ENCODE assay signal across 1 cellular context in the genomic region with DNA sequence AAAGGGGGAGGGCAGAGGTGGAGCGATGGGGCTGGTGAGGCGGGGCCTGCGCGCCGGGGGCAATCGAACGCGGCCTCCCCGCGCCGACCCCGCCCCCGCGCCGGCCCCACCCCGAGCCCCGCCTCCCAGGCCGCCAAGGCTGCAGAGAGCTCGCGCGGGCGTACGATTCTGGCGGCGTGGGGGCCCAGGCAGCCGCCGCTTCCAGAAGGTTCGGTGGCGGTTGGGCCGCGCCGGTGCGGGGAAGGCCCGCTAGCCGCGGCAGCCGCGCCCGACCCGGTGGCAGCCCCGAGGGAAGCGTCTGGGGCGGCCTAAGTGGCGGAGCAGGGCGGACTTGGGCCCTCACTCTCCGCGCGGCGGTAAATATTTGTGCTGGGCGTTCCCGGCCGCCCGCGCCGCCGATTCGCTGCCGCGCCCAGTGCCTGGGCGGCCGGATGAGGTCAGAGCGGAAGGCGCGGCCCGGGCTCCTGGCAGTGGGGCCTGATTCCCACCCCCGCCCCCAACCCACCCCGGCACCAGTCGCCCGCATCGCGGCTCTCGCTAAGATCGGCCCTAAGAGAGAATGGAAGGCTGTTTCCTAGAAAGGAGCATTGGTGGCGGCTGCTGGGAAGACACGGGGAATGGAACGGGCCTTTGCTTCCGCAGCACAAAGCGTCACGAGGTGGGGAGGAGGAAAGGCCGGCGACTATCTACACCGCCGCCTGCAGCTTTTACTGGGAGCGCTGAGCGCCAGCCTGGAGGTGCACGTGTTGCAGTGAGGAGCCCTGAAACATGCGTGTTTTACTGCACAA.
A peak's percentile ranks its signal among the peaks of the same experiment; 100 is the strongest.
TF ChIP-seq lines count a peak whose summit lies in the region.

A gene with protein sequence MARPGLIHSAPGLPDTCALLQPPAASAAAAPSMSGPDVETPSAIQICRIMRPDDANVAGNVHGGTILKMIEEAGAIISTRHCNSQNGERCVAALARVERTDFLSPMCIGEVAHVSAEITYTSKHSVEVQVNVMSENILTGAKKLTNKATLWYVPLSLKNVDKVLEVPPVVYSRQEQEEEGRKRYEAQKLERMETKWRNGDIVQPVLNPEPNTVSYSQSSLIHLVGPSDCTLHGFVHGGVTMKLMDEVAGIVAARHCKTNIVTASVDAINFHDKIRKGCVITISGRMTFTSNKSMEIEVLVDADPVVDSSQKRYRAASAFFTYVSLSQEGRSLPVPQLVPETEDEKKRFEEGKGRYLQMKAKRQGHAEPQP (minus strand): TSS at position 368 of the 788 bp plus-strand sequence. CDS start 368 bp downstream, outside the sequence.

TF ChIP-seq in HEK293, 187 proteins besides CTCF, POLR2A, EP300 and RAD21 (continued from another document and continues in another):
- TF ChIP-seq, protein P1, sequence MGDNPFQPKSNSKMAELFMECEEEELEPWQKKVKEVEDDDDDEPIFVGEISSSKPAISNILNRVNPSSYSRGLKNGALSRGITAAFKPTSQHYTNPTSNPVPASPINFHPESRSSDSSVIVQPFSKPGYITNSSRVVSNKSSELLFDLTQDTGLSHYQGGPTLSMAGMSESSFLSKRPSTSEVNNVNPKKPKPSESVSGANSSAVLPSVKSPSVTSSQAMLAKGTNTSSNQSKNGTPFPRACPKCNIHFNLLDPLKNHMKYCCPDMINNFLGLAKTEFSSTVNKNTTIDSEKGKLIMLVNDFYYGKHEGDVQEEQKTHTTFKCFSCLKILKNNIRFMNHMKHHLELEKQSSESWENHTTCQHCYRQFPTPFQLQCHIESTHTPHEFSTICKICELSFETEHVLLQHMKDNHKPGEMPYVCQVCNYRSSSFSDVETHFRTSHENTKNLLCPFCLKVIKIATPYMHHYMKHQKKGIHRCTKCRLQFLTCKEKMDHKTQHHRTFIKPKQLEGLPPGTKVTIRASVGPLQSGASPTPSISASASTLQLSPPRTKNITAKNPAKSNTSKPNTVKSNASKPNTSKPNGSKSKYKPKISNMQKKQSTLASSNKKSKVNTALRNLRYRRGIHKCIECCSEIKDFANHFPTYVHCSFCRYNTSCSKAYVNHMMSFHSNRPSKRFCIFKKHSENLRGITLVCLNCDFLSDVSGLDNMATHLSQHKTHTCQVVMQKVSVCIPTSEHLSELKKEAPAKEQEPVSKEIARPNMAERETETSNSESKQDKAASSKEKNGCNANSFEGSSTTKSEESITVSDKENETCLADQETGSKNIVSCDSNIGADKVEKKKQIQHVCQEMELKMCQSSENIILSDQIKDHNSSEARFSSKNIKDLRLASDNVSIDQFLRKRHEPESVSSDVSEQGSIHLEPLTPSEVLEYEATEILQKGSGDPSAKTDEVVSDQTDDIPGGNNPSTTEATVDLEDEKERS (tag by site-specific recombination; IDR thresholded peaks at IDR 0.05), result no peak
- TF ChIP-seq ZNF302 (tag by site-specific recombination; IDR thresholded peaks at IDR 0.05; ENCODE audit: low read depth) (no peak), ZNF311 (tag by site-specific recombination; IDR thresholded peaks at IDR 0.05; ENCODE audit: borderline replicate concordance) (no peak), ZNF174 (tag by site-specific recombination; IDR thresholded peaks at IDR 0.05) (no peak), ZNF211 (tag by site-specific recombination; IDR thresholded peaks at IDR 0.05; ENCODE audit: low read depth) (no peak), SCRT2 (tag by site-specific recombination; IDR thresholded peaks at IDR 0.05) (peak; percentile 79), OVOL3 (tag by site-specific recombination; IDR thresholded peaks at IDR 0.05) (no peak), ZSCAN23 (tag by site-specific recombination; IDR thresholded peaks at IDR 0.05) (no peak), ZNF10 (tag by site-specific recombination; IDR thresholded peaks at IDR 0.05) (no peak), ZNF248 (tag by site-specific recombination; IDR thresholded peaks at IDR 0.05) (no peak), ZNF354C (tag by site-specific recombination; IDR thresholded peaks at IDR 0.05; ENCODE audit: borderline replicate concordance, low read depth) (no peak), BCL11B (tag by site-specific recombination; IDR thresholded peaks at IDR 0.05; ENCODE audit: low read depth) (no peak), ZNF707 (tag by site-specific recombination; IDR thresholded peaks at IDR 0.05) (no peak), ZNF335 (tag by site-specific recombination; conservative IDR thresholded peaks at IDR 0.05) (peak; percentile 85), ZNF530 (tag by site-specific recombination; IDR thresholded peaks at IDR 0.05; ENCODE audit: low read depth) (no peak), ZNF146 (tag by site-specific recombination; IDR thresholded peaks at IDR 0.05) (no peak), ZNF664 (tag by site-specific recombination; IDR thresholded peaks at IDR 0.05) (no peak), ZNF155 (tag by site-specific recombination; IDR thresholded peaks at IDR 0.05) (no peak), GLI2 (tag by site-specific recombination; IDR thresholded peaks at IDR 0.05; ENCODE audit: borderline replicate concordance, low read depth) (no peak), ZNF274 (IDR thresholded peaks at IDR 0.05; ENCODE audit: low read length) (no peak), ZNF274 (tag by site-specific recombination; IDR thresholded peaks at IDR 0.05; ENCODE audit: borderline replicate concordance) (no peak), ZNF654 (tag by site-specific recombination; IDR thresholded peaks at IDR 0.05; ENCODE audit: low read depth) (no peak), ZNF596 (tag by site-specific recombination; IDR thresholded peaks at IDR 0.05) (no peak), ZNF138 (tag by site-specific recombination; IDR thresholded peaks at IDR 0.05; ENCODE audit: borderline replicate concordance) (no peak), ZNF621 (tag by site-specific recombination; IDR thresholded peaks at IDR 0.05) (no peak), ZNF48 (tag by site-specific recombination; IDR thresholded peaks at IDR 0.05) (no peak), ZNF184 (tag by site-specific recombination; IDR thresholded peaks at IDR 0.05) (no peak), MEIS1 (CRISPR knock-in tag; IDR thresholded peaks at IDR 0.05; ENCODE audit: borderline replicate concordance) (no peak)
- TF ChIP-seq, protein P2, sequence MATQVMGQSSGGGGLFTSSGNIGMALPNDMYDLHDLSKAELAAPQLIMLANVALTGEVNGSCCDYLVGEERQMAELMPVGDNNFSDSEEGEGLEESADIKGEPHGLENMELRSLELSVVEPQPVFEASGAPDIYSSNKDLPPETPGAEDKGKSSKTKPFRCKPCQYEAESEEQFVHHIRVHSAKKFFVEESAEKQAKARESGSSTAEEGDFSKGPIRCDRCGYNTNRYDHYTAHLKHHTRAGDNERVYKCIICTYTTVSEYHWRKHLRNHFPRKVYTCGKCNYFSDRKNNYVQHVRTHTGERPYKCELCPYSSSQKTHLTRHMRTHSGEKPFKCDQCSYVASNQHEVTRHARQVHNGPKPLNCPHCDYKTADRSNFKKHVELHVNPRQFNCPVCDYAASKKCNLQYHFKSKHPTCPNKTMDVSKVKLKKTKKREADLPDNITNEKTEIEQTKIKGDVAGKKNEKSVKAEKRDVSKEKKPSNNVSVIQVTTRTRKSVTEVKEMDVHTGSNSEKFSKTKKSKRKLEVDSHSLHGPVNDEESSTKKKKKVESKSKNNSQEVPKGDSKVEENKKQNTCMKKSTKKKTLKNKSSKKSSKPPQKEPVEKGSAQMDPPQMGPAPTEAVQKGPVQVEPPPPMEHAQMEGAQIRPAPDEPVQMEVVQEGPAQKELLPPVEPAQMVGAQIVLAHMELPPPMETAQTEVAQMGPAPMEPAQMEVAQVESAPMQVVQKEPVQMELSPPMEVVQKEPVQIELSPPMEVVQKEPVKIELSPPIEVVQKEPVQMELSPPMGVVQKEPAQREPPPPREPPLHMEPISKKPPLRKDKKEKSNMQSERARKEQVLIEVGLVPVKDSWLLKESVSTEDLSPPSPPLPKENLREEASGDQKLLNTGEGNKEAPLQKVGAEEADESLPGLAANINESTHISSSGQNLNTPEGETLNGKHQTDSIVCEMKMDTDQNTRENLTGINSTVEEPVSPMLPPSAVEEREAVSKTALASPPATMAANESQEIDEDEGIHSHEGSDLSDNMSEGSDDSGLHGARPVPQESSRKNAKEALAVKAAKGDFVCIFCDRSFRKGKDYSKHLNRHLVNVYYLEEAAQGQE (tag by site-specific recombination; IDR thresholded peaks at IDR 0.05), result no peak
- TF ChIP-seq, protein P3, sequence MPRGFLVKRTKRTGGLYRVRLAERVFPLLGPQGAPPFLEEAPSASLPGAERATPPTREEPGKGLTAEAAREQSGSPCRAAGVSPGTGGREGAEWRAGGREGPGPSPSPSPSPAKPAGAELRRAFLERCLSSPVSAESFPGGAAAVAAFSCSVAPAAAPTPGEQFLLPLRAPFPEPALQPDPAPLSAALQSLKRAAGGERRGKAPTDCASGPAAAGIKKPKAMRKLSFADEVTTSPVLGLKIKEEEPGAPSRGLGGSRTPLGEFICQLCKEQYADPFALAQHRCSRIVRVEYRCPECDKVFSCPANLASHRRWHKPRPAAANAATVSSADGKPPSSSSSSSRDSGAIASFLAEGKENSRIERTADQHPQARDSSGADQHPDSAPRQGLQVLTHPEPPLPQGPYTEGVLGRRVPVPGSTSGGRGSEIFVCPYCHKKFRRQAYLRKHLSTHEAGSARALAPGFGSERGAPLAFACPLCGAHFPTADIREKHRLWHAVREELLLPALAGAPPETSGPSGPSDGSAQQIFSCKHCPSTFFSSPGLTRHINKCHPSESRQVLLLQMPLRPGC (tag by site-specific recombination; IDR thresholded peaks at IDR 0.05), result no peak
- TF ChIP-seq, protein P4, sequence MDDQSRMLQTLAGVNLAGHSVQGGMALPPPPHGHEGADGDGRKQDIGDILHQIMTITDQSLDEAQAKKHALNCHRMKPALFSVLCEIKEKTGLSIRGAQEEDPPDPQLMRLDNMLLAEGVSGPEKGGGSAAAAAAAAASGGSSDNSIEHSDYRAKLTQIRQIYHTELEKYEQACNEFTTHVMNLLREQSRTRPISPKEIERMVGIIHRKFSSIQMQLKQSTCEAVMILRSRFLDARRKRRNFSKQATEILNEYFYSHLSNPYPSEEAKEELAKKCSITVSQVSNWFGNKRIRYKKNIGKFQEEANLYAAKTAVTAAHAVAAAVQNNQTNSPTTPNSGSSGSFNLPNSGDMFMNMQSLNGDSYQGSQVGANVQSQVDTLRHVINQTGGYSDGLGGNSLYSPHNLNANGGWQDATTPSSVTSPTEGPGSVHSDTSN (CRISPR knock-in tag; IDR thresholded peaks at IDR 0.05), result 0 out of 2 replicates have a peak, but pooled peaks have one; percentile 43
- TF ChIP-seq, protein P5, sequence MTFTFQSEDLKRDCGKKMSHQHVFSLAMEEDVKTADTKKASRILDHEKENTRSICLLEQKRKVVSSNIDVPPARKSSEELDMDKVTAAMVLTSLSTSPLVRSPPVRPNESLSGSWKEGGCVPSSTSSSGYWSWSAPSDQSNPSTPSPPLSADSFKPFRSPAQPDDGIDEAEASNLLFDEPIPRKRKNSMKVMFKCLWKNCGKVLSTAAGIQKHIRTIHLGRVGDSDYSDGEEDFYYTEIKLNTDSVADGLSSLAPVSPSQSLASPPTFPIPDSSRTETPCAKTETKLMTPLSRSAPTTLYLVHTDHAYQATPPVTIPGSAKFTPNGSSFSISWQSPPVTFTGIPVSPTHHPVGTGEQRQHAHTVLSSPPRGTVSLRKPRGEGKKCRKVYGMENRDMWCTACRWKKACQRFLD (tag by site-specific recombination; IDR thresholded peaks at IDR 0.05), result no peak
- TF ChIP-seq, protein P6, sequence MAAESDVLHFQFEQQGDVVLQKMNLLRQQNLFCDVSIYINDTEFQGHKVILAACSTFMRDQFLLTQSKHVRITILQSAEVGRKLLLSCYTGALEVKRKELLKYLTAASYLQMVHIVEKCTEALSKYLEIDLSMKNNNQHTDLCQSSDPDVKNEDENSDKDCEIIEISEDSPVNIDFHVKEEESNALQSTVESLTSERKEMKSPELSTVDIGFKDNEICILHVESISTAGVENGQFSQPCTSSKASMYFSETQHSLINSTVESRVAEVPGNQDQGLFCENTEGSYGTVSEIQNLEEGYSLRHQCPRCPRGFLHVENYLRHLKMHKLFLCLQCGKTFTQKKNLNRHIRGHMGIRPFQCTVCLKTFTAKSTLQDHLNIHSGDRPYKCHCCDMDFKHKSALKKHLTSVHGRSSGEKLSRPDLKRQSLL (tag by site-specific recombination; IDR thresholded peaks at IDR 0.05), result no peak
- TF ChIP-seq, protein P7, sequence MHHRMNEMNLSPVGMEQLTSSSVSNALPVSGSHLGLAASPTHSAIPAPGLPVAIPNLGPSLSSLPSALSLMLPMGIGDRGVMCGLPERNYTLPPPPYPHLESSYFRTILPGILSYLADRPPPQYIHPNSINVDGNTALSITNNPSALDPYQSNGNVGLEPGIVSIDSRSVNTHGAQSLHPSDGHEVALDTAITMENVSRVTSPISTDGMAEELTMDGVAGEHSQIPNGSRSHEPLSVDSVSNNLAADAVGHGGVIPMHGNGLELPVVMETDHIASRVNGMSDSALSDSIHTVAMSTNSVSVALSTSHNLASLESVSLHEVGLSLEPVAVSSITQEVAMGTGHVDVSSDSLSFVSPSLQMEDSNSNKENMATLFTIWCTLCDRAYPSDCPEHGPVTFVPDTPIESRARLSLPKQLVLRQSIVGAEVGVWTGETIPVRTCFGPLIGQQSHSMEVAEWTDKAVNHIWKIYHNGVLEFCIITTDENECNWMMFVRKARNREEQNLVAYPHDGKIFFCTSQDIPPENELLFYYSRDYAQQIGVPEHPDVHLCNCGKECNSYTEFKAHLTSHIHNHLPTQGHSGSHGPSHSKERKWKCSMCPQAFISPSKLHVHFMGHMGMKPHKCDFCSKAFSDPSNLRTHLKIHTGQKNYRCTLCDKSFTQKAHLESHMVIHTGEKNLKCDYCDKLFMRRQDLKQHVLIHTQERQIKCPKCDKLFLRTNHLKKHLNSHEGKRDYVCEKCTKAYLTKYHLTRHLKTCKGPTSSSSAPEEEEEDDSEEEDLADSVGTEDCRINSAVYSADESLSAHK (tag by site-specific recombination; IDR thresholded peaks at IDR 0.05), result 0 out of 2 replicates have a peak, but pooled peaks have one; percentile 30
- TF ChIP-seq, protein P8, sequence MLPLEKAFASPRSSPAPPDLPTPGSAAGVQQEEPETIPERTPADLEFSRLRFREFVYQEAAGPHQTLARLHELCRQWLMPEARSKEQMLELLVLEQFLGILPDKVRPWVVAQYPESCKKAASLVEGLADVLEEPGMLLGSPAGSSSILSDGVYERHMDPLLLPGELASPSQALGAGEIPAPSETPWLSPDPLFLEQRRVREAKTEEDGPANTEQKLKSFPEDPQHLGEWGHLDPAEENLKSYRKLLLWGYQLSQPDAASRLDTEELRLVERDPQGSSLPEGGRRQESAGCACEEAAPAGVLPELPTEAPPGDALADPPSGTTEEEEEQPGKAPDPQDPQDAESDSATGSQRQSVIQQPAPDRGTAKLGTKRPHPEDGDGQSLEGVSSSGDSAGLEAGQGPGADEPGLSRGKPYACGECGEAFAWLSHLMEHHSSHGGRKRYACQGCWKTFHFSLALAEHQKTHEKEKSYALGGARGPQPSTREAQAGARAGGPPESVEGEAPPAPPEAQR (tag by site-specific recombination; IDR thresholded peaks at IDR 0.05), result no peak
- TF ChIP-seq, protein P9, sequence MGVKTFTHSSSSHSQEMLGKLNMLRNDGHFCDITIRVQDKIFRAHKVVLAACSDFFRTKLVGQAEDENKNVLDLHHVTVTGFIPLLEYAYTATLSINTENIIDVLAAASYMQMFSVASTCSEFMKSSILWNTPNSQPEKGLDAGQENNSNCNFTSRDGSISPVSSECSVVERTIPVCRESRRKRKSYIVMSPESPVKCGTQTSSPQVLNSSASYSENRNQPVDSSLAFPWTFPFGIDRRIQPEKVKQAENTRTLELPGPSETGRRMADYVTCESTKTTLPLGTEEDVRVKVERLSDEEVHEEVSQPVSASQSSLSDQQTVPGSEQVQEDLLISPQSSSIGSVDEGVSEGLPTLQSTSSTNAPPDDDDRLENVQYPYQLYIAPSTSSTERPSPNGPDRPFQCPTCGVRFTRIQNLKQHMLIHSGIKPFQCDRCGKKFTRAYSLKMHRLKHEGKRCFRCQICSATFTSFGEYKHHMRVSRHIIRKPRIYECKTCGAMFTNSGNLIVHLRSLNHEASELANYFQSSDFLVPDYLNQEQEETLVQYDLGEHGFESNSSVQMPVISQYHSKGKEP (tag by site-specific recombination; IDR thresholded peaks at IDR 0.05), result no peak
